ENCODE assay signal across 1 cellular context in the genomic region with DNA sequence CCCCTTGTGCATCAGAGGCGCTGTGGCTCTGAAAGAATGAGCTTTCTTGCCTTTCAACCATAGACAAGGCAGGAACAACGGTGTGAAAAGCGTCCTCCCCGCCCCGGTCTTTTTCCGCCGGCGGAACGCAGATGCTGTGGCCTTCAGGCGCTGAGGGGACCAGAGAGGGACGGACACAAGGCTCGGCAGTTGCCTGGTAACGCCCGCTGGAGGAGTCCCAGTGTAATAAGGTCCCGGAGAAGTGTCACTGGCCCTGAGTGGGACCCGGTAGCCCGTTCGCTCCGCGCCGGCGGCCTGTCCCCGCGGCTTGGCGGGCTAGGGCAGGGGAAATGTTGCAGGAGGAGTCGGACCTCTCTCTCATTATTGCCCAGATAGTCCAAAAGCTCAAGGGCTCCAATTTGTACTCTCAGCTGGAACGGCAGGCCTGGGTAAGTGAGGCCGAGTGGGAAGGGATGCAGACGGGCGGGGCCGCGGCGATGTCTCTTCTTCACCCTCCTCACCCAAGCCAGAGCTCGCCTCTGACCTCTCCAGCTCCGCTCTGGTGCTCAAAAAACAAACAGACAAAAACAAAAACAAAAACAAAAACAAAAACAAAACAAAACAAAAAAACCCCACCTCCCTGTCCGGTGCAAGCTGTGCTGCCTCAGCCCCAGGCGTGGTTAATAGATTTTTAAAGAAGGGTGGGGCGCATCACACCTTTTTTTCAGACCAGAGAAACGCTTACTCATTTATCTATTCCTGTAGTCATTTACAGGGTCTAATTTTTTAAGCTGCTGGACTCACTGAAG.
TF ChIP-seq lines count a peak whose summit lies in the region.

A gene with protein sequence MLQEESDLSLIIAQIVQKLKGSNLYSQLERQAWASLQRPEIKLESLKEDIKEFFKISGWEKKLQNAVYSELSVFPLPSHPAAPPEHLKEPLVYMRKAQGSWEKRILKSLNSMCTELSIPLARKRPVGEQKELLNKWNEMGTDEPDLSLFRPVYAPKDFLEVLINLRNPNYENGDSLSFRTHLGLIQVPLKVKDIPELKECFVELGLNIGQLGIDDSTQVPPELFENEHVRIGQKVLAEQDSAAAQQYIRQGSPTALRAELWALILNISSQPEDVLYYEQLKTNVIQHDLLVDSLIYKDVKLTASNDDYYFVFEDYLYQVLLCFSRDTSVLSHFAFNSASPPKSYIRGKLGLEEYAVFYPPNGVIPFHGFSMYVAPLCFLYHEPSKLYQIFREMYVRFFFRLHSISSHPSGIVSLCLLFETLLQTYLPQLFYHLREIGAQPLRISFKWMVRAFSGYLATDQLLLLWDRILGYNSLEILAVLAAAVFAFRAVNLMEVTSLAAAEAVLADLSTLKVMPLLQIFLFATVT (plus strand): TSS at position 220 of the 788 bp plus-strand sequence. CDS start 110 bp downstream, at position 330.

TF ChIP-seq in K562, 482 proteins besides CTCF, POLR2A, EP300 and RAD21 (continued from another document and continues in another):
- no peak for TF ChIP-seq ZBTB26 (CRISPR knock-in tag; IDR thresholded peaks at IDR 0.05)
- TF ChIP-seq MBD2 (IDR thresholded peaks at IDR 0.05; ENCODE audit: borderline replicate concordance, low read depth): no peak; the same call in 1 of the 2 replicates
- no peak for TF ChIP-seq RBM25 (IDR thresholded peaks at IDR 0.05; ENCODE audit: low read depth, low read length, severe bottlenecking)
- TF ChIP-seq ZNF766 (CRISPR knock-in tag; conservative IDR thresholded peaks at IDR 0.05): no peak
- TF ChIP-seq, protein P1, sequence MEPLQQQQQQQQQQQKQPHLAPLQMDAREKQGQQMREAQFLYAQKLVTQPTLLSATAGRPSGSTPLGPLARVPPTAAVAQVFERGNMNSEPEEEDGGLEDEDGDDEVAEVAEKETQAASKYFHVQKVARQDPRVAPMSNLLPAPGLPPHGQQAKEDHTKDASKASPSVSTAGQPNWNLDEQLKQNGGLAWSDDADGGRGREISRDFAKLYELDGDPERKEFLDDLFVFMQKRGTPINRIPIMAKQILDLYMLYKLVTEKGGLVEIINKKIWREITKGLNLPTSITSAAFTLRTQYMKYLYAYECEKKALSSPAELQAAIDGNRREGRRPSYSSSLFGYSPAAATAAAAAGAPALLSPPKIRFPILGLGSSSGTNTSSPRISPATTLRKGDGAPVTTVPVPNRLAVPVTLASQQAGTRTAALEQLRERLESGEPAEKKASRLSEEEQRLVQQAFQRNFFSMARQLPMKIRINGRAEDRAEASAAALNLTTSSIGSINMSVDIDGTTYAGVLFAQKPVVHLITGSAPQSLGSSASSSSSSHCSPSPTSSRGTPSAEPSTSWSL (CRISPR knock-in tag; IDR thresholded peaks at IDR 0.05; ENCODE audit: borderline replicate concordance): no peak
- TF ChIP-seq MNT (conservative IDR thresholded peaks at IDR 0.05): peak; percentile 26 to 66; a peak in 2 of 4 replicates
- peak; percentile 92 for TF ChIP-seq DIDO1 (tag; IDR thresholded peaks at IDR 0.05; ENCODE audit: low read depth)
- TF ChIP-seq, protein P2, sequence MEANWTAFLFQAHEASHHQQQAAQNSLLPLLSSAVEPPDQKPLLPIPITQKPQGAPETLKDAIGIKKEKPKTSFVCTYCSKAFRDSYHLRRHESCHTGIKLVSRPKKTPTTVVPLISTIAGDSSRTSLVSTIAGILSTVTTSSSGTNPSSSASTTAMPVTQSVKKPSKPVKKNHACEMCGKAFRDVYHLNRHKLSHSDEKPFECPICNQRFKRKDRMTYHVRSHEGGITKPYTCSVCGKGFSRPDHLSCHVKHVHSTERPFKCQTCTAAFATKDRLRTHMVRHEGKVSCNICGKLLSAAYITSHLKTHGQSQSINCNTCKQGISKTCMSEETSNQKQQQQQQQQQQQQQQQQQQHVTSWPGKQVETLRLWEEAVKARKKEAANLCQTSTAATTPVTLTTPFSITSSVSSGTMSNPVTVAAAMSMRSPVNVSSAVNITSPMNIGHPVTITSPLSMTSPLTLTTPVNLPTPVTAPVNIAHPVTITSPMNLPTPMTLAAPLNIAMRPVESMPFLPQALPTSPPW (CRISPR knock-in tag; IDR thresholded peaks at IDR 0.05): peak; percentile 61
- TF ChIP-seq HDAC1 (IDR thresholded peaks at IDR 0.05): peak in 1 of 2 experiments; percentile 75; a peak in 1 of 4 replicates
- no peak; the same call in 1 of the 2 replicates for TF ChIP-seq TGIF2 (CRISPR knock-in tag; IDR thresholded peaks at IDR 0.05)
- TF ChIP-seq SRF (CRISPR knock-in tag; IDR thresholded peaks at IDR 0.05): 0 out of 4 replicates have a peak, but pooled peaks of 1 of the 2 experiments have one; percentile 24
- TF ChIP-seq ZNF217 (CRISPR knock-in tag; IDR thresholded peaks at IDR 0.05): no peak
- TF ChIP-seq, protein P3, sequence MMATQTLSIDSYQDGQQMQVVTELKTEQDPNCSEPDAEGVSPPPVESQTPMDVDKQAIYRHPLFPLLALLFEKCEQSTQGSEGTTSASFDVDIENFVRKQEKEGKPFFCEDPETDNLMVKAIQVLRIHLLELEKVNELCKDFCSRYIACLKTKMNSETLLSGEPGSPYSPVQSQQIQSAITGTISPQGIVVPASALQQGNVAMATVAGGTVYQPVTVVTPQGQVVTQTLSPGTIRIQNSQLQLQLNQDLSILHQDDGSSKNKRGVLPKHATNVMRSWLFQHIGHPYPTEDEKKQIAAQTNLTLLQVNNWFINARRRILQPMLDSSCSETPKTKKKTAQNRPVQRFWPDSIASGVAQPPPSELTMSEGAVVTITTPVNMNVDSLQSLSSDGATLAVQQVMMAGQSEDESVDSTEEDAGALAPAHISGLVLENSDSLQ (IDR thresholded peaks at IDR 0.05): no peak
- TF ChIP-seq SREBF2 (CRISPR knock-in tag; IDR thresholded peaks at IDR 0.05): no peak
- no peak for TF ChIP-seq NRF1 (conservative IDR thresholded peaks at IDR 0.05 in 1 of 2, IDR thresholded peaks at IDR 0.05 in 1 of 2)
- peak; percentile 32 for TF ChIP-seq MTA1 (IDR thresholded peaks at IDR 0.05; ENCODE audit: borderline replicate concordance)
- no peak for TF ChIP-seq ZNF121 (CRISPR knock-in tag; conservative IDR thresholded peaks at IDR 0.05)
- no peak for TF ChIP-seq SIRT6 (IDR thresholded peaks at IDR 0.05; ENCODE audit: low read depth, low read length)
- no peak for TF ChIP-seq HDGF (IDR thresholded peaks at IDR 0.05)
- TF ChIP-seq, protein P4, sequence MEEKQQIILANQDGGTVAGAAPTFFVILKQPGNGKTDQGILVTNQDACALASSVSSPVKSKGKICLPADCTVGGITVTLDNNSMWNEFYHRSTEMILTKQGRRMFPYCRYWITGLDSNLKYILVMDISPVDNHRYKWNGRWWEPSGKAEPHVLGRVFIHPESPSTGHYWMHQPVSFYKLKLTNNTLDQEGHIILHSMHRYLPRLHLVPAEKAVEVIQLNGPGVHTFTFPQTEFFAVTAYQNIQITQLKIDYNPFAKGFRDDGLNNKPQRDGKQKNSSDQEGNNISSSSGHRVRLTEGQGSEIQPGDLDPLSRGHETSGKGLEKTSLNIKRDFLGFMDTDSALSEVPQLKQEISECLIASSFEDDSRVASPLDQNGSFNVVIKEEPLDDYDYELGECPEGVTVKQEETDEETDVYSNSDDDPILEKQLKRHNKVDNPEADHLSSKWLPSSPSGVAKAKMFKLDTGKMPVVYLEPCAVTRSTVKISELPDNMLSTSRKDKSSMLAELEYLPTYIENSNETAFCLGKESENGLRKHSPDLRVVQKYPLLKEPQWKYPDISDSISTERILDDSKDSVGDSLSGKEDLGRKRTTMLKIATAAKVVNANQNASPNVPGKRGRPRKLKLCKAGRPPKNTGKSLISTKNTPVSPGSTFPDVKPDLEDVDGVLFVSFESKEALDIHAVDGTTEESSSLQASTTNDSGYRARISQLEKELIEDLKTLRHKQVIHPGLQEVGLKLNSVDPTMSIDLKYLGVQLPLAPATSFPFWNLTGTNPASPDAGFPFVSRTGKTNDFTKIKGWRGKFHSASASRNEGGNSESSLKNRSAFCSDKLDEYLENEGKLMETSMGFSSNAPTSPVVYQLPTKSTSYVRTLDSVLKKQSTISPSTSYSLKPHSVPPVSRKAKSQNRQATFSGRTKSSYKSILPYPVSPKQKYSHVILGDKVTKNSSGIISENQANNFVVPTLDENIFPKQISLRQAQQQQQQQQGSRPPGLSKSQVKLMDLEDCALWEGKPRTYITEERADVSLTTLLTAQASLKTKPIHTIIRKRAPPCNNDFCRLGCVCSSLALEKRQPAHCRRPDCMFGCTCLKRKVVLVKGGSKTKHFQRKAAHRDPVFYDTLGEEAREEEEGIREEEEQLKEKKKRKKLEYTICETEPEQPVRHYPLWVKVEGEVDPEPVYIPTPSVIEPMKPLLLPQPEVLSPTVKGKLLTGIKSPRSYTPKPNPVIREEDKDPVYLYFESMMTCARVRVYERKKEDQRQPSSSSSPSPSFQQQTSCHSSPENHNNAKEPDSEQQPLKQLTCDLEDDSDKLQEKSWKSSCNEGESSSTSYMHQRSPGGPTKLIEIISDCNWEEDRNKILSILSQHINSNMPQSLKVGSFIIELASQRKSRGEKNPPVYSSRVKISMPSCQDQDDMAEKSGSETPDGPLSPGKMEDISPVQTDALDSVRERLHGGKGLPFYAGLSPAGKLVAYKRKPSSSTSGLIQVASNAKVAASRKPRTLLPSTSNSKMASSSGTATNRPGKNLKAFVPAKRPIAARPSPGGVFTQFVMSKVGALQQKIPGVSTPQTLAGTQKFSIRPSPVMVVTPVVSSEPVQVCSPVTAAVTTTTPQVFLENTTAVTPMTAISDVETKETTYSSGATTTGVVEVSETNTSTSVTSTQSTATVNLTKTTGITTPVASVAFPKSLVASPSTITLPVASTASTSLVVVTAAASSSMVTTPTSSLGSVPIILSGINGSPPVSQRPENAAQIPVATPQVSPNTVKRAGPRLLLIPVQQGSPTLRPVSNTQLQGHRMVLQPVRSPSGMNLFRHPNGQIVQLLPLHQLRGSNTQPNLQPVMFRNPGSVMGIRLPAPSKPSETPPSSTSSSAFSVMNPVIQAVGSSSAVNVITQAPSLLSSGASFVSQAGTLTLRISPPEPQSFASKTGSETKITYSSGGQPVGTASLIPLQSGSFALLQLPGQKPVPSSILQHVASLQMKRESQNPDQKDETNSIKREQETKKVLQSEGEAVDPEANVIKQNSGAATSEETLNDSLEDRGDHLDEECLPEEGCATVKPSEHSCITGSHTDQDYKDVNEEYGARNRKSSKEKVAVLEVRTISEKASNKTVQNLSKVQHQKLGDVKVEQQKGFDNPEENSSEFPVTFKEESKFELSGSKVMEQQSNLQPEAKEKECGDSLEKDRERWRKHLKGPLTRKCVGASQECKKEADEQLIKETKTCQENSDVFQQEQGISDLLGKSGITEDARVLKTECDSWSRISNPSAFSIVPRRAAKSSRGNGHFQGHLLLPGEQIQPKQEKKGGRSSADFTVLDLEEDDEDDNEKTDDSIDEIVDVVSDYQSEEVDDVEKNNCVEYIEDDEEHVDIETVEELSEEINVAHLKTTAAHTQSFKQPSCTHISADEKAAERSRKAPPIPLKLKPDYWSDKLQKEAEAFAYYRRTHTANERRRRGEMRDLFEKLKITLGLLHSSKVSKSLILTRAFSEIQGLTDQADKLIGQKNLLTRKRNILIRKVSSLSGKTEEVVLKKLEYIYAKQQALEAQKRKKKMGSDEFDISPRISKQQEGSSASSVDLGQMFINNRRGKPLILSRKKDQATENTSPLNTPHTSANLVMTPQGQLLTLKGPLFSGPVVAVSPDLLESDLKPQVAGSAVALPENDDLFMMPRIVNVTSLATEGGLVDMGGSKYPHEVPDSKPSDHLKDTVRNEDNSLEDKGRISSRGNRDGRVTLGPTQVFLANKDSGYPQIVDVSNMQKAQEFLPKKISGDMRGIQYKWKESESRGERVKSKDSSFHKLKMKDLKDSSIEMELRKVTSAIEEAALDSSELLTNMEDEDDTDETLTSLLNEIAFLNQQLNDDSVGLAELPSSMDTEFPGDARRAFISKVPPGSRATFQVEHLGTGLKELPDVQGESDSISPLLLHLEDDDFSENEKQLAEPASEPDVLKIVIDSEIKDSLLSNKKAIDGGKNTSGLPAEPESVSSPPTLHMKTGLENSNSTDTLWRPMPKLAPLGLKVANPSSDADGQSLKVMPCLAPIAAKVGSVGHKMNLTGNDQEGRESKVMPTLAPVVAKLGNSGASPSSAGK (IDR thresholded peaks at IDR 0.05): peak; percentile 4; the same call in 1 of the 2 replicates
- no peak for TF ChIP-seq ZNF124 (CRISPR knock-in tag; IDR thresholded peaks at IDR 0.05)
- peak; percentile 81 for TF ChIP-seq TAF9B (IDR thresholded peaks at IDR 0.05; ENCODE audit: partially characterized antibody)
- TF ChIP-seq DMBX1 (CRISPR knock-in tag; IDR thresholded peaks at IDR 0.05; ENCODE audit: borderline replicate concordance): no peak
- TF ChIP-seq, protein P5, sequence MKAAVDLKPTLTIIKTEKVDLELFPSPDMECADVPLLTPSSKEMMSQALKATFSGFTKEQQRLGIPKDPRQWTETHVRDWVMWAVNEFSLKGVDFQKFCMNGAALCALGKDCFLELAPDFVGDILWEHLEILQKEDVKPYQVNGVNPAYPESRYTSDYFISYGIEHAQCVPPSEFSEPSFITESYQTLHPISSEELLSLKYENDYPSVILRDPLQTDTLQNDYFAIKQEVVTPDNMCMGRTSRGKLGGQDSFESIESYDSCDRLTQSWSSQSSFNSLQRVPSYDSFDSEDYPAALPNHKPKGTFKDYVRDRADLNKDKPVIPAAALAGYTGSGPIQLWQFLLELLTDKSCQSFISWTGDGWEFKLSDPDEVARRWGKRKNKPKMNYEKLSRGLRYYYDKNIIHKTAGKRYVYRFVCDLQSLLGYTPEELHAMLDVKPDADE (conservative IDR thresholded peaks at IDR 0.05; ENCODE audit: control insufficient read depth, low read depth, low read length): peak; percentile 63
- TF ChIP-seq BHLHE40 (IDR thresholded peaks at IDR 0.05; ENCODE audit: low read length): no peak; the same call in 1 of the 2 replicates
- TF ChIP-seq, protein P6, sequence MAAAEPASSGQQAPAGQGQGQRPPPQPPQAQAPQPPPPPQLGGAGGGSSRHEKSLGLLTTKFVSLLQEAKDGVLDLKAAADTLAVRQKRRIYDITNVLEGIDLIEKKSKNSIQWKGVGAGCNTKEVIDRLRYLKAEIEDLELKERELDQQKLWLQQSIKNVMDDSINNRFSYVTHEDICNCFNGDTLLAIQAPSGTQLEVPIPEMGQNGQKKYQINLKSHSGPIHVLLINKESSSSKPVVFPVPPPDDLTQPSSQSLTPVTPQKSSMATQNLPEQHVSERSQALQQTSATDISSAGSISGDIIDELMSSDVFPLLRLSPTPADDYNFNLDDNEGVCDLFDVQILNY (CRISPR knock-in tag; IDR thresholded peaks at IDR 0.05): no peak
- no peak for TF ChIP-seq ZNF583 (CRISPR knock-in tag; IDR thresholded peaks at IDR 0.05)
- TF ChIP-seq PHF20 (IDR thresholded peaks at IDR 0.05; ENCODE audit: partially characterized antibody): peak; percentile 91
- peak; percentile 75; the same call in 1 of the 2 replicates for TF ChIP-seq NFRKB (IDR thresholded peaks at IDR 0.05; ENCODE audit: low read depth)
